10 cellular contexts compared by ENCODE assay signal in genomic region chr6:21953831-21954801, GRCh38.
DNase-seq lines count a peak whose midpoint lies in the region; ATAC-seq, FAIRE-seq and TF ChIP-seq lines count a peak whose summit lies in the region.
"Had no signal": no experiment of that assay in that cellular context is flagged by ENCODE, and none has a peak within 500 bp of the region (broad histone marks: within the 10 kb centered on the region; RNA-seq: fewer than 3 reads in every experiment).

No MANE protein-coding gene starts in this region.

- dilution Hi-C loops in endothelial cell of umbilical vein (cut with MboI; ENCODE audit: extremely low pct_ligation_motif_present, low sequenced_read_pairs), result no loop called here

- peak overlapping the region; percentile 23 for H4K8ac ChIP-seq in trophoblast cell (ENCODE audit: low read depth, low read length)

- H2BK12ac ChIP-seq in trophoblast cell (ENCODE audit: low read length), result peak overlapping the region; percentile 6

- no peak overlapping the region for H3K4me3 Mint-ChIP-seq in activated CD4-positive, alpha-beta memory T cell treated with anti-CD3 and anti-CD28 coated beads for 36 hours

- no peak overlapping the region for H3K23ac ChIP-seq in trophoblast cell (ENCODE audit: low read length)

- TF ChIP-seq POLR2A in endothelial cell of umbilical vein (IDR thresholded peaks at IDR 0.05; ENCODE audit: low read depth, low read length), result no peak

- no peaks in the 10 kb centered on the region for H4K20me1 ChIP-seq in endothelial cell of umbilical vein (replicated peaks; ENCODE audit: control insufficient read depth, extremely low read depth, insufficient read depth, low read length)

- peak overlapping the region; percentile 70 for H3K27ac ChIP-seq in endothelial cell of umbilical vein (ENCODE audit: insufficient read depth, low read depth, low read length)
- peak overlapping the region; percentile 75 for H3K27ac ChIP-seq in trophoblast cell (ENCODE audit: low read depth, low read length)
- H3K27ac ChIP-seq: KMS-11 had no signal

- no peaks in the 10 kb centered on the region for H3K36me3 ChIP-seq in endothelial cell of umbilical vein (ENCODE audit: control insufficient read depth in 2 of 2, extremely low read depth in 1 of 2, insufficient read depth in 2 of 2, low read length in 2 of 2)
- H3K36me3 ChIP-seq in trophoblast cell (ENCODE audit: control insufficient read depth in 1 of 2, insufficient read depth in 2 of 2, low read length in 2 of 2), result no peaks in the 10 kb centered on the region

- intact Hi-C loops in endothelial cell of umbilical vein (cut with micrococcal nuclease), result loop anchor here (5.0 kb wide), 1 partner anchor 73 kb away; no protein-coding TSS in a partner anchor
- intact Hi-C loops in activated CD4-positive, alpha-beta memory T cell treated with anti-CD3 and anti-CD28 coated beads for 36 hours (cut with micrococcal nuclease), result no loop called here

- no peak overlapping the region for H2AFZ ChIP-seq in endothelial cell of umbilical vein (ENCODE audit: low read depth, low read length)
- no peak overlapping the region for H2AFZ ChIP-seq in trophoblast cell (ENCODE audit: insufficient read depth, low read length, poor library complexity)

- POLR2A ChIA-PET in endothelial cell of umbilical vein (lab: Charles Lee), result no interaction called here
- POLR2A ChIA-PET in activated CD4-positive, alpha-beta memory T cell treated with anti-CD3 and anti-CD28 coated beads for 36 hours (lab: Charles Lee), result no interaction called here

- no peak overlapping the region for H2BK120ac ChIP-seq in trophoblast cell (ENCODE audit: insufficient read depth, low read length, poor library complexity)

- TF ChIP-seq CTCF in GM12865 (IDR thresholded peaks at IDR 0.05; ENCODE audit: insufficient read depth, low read depth, low read length, missing control alignments) (no peak), endothelial cell of umbilical vein (IDR thresholded peaks at IDR 0.05; ENCODE audit: extremely low read depth in 1 of 2, insufficient read depth in 1 of 2, low read depth in 1 of 2, low read length in 2 of 2) (no peak)

- H3K18ac ChIP-seq in trophoblast cell (ENCODE audit: low read length), result peak overlapping the region; percentile 69

- DNase-seq in GM12865 (ENCODE audit: low read depth), result peak; percentile 38
- peak; percentile 31 for DNase-seq in NCI-H2227 treated with DMSO at 0.1 percent for 48 hours (lab: John Stamatoyannopoulos, UW)
- peak; percentile 98 for DNase-seq in endothelial cell of umbilical vein (ENCODE audit: low read depth, low spot score)
- DNase-seq in trophoblast cell, result no peak
- no peak for DNase-seq in NOMO-1 (lab: John Stamatoyannopoulos, UW; ENCODE audit: unreplicated experiment in 2 of 2)
- DNase-seq in activated CD4-positive, alpha-beta memory T cell treated with anti-CD3 and anti-CD28 coated beads for 36 hours, result no peak

- no peaks in the 10 kb centered on the region for H3K9me3 Mint-ChIP-seq in activated CD4-positive, alpha-beta memory T cell treated with anti-CD3 and anti-CD28 coated beads for 36 hours

- no peak overlapping the region for H3K27ac Mint-ChIP-seq in activated CD4-positive, alpha-beta memory T cell treated with anti-CD3 and anti-CD28 coated beads for 36 hours

- peaks cover 37% of the 10 kb centered on the region for H3K4me1 ChIP-seq in endothelial cell of umbilical vein (ENCODE audit: control insufficient read depth, extremely low read depth, insufficient read depth, low read length)
- H3K4me1 ChIP-seq in trophoblast cell (ENCODE audit: control insufficient read depth in 1 of 2, insufficient read depth in 2 of 2, low read length in 2 of 2), result peaks cover 16 to 23% of the 10 kb centered on the region in 2 experiments

- H3K36me3 Mint-ChIP-seq in activated CD4-positive, alpha-beta memory T cell treated with anti-CD3 and anti-CD28 coated beads for 36 hours, result no peaks in the 10 kb centered on the region

- WGBS in trophoblast cell (ENCODE audit: extremely low coverage, insufficient coverage, insufficient read length), result no CpG with 5 or more reads among the region's 10 CpGs

- H3K9me3 ChIP-seq in endothelial cell of umbilical vein (replicated peaks; ENCODE audit: control insufficient read depth, insufficient read depth, low read length) (no peaks in the 10 kb centered on the region), trophoblast cell (ENCODE audit: insufficient read depth, low read depth, low read length) (no peaks in the 10 kb centered on the region)

- H3K27me3 Mint-ChIP-seq in activated CD4-positive, alpha-beta memory T cell treated with anti-CD3 and anti-CD28 coated beads for 36 hours, result peaks cover 3% of the 10 kb centered on the region

- H3K27me3 ChIP-seq in endothelial cell of umbilical vein (ENCODE audit: control insufficient read depth in 2 of 2, insufficient read depth in 2 of 2, low read length in 2 of 2), result no peaks in the 10 kb centered on the region
- no peaks in the 10 kb centered on the region for H3K27me3 ChIP-seq in trophoblast cell (ENCODE audit: insufficient read depth, low read length)

- no peak overlapping the region for H4K12ac ChIP-seq in trophoblast cell (ENCODE audit: low read depth, low read length)

- peak overlapping the region; percentile 39 for H3K14ac ChIP-seq in trophoblast cell (ENCODE audit: low read length)

- no peaks in the 10 kb centered on the region for H3K4me1 Mint-ChIP-seq in activated CD4-positive, alpha-beta memory T cell treated with anti-CD3 and anti-CD28 coated beads for 36 hours (ENCODE audit: low read depth)

- no peak overlapping the region for H3K4me3 ChIP-seq in GM12865 (ENCODE audit: low read depth, low read length)
- H3K4me3 ChIP-seq in endothelial cell of umbilical vein (replicated peaks in 1 of 3; ENCODE audit: insufficient read depth in 1 of 3, low read depth in 1 of 3, low read length in 3 of 3), result no peak overlapping the region
- H3K4me3 ChIP-seq in trophoblast cell (ENCODE audit: low read depth, low read length), result no peak overlapping the region

- peaks cover 10% of the 10 kb centered on the region for H3K79me1 ChIP-seq in trophoblast cell (ENCODE audit: low read length)

- no peaks in the 10 kb centered on the region for H3K9me1 ChIP-seq in endothelial cell of umbilical vein (replicated peaks; ENCODE audit: control insufficient read depth, extremely low read depth, insufficient read depth, low read length)

- H2BK5ac ChIP-seq in trophoblast cell (ENCODE audit: low read depth, low read length, poor library complexity), result peak overlapping the region; percentile 2

- no peak overlapping the region for H3K4ac ChIP-seq in trophoblast cell (ENCODE audit: low read depth, low read length)

- H3K79me2 ChIP-seq in endothelial cell of umbilical vein (ENCODE audit: control insufficient read depth, insufficient read depth, low read length), result no peaks in the 10 kb centered on the region
- no peaks in the 10 kb centered on the region for H3K79me2 ChIP-seq in trophoblast cell (ENCODE audit: control insufficient read depth, insufficient read depth, low read length, poor library complexity)

- TSS peak; percentile 19 for BruUV-seq in endothelial cell of umbilical vein (replicated peaks; lab: Mats Ljungman, UMichigan)

- H2AK5ac ChIP-seq in trophoblast cell (ENCODE audit: low read length), result peak overlapping the region; percentile 52

- ATAC-seq in HG03571 (IDR thresholded peaks at IDR 0.05; ENCODE audit: unreplicated experiment), result no peak
- ATAC-seq in GM21619 (IDR thresholded peaks at IDR 0.05; ENCODE audit: unreplicated experiment), result no peak

- peak; percentile 94 for FAIRE-seq in endothelial cell of umbilical vein (lab: Jason Lieb, UNC)
- FAIRE-seq: frontal cortex had no signal

- H3K9ac ChIP-seq in endothelial cell of umbilical vein (replicated peaks; ENCODE audit: extremely low read depth, insufficient read depth, low read length), result no peak overlapping the region
- H3K9ac ChIP-seq in trophoblast cell (ENCODE audit: low read length), result no peak overlapping the region
- H3K9ac ChIP-seq: KMS-11 had no signal

- CTCF ChIA-PET in endothelial cell of umbilical vein (lab: Charles Lee), result interaction anchor here (0.8 to 1.5 kb wide), 2 partner anchors 11 to 50 kb away, joined by 3 to 4 read pairs; no protein-coding TSS in a partner anchor
- CTCF ChIA-PET in activated CD4-positive, alpha-beta memory T cell treated with anti-CD3 and anti-CD28 coated beads for 36 hours (lab: Charles Lee), result no interaction called here

- peak overlapping the region; percentile 37 for H3K4me2 ChIP-seq in endothelial cell of umbilical vein (ENCODE audit: insufficient read depth, low read length)
- H3K4me2 ChIP-seq in trophoblast cell (ENCODE audit: low read length), result no peak overlapping the region
- H3K4me2 ChIP-seq: KMS-11 had no signal

- H4K91ac ChIP-seq in trophoblast cell (ENCODE audit: low read depth, low read length), result peak overlapping the region; percentile 63

TF ChIP-seq in endothelial cell of umbilical vein, 7 proteins besides CTCF, POLR2A, EP300 and RAD21:
- TF ChIP-seq POLR2AphosphoS5 (IDR thresholded peaks at IDR 0.05; ENCODE audit: insufficient read depth, low read depth, low read length) (peak; percentile 52), MAX (IDR thresholded peaks at IDR 0.05; ENCODE audit: insufficient read depth, insufficient read length) (no peak), JUN (IDR thresholded peaks at IDR 0.05; ENCODE audit: borderline replicate concordance, insufficient read depth, insufficient read length, low read depth) (peak; percentile 31), EZH2 (IDR thresholded peaks at IDR 0.05; ENCODE audit: borderline replicate concordance, low read depth, low read length, severe bottlenecking) (no peak), GATA2 (IDR thresholded peaks at IDR 0.05; ENCODE audit: insufficient read depth, insufficient read length, low read depth, low read length) (peak; percentile 70), FOS (IDR thresholded peaks at IDR 0.05; ENCODE audit: borderline replicate concordance, insufficient read depth, low read length) (peak; percentile 62), MYC (IDR thresholded peaks at IDR 0.05; ENCODE audit: low read depth, low read length) (no peak)

Comparison
In these comparisons a context has a peak if more than half of its experiments do, and no peak if none do; other contexts are left out.
1. DNase-seq: peak in GM12865 (single experiment), NCI-H2227 treated with DMSO at 0.1 percent for 48 hours (single experiment) and endothelial cell of umbilical vein (single experiment); none in trophoblast cell (0 of 2), NOMO-1 (0 of 2) and activated CD4-positive, alpha-beta memory T cell treated with anti-CD3 and anti-CD28 coated beads for 36 hours (single experiment).